ENCODE assay signal across 8 cellular contexts in genomic region chr6:44246663-44247337, GRCh38. TPM values are rescaled to one million over a fixed set of nuclear protein-coding genes. Genes with fewer than 3 reads are reported as not detected.
DNase-seq lines count a peak whose midpoint lies in the region; ATAC-seq and TF ChIP-seq lines count a peak whose summit lies in the region.

HSP90AB1 (plus strand) TSS chr6:44247101; CDS start chr6:44248630, 1,529 bp downstream.

- peak; percentile 69 for ATAC-seq in HG03175 (IDR thresholded peaks at IDR 0.05; ENCODE audit: unreplicated experiment)

- no peak for TF ChIP-seq CTCF in AG09309 (IDR thresholded peaks at IDR 0.05; ENCODE audit: control insufficient read depth, insufficient read depth, low read depth, low read length, missing control alignments)
- TF ChIP-seq CTCF in WI38 (IDR thresholded peaks at IDR 0.05; ENCODE audit: low read depth, low read length) = no peak
- no peak for TF ChIP-seq CTCF in cardiac fibroblast (IDR thresholded peaks at IDR 0.05; ENCODE audit: low read depth, low read length)
- TF ChIP-seq CTCF in spleen (IDR thresholded peaks at IDR 0.05 in 8 of 11, conservative IDR thresholded peaks at IDR 0.05 in 3 of 11) = peak in 1 of 11 experiments; percentile 21

- H3K9me3 ChIP-seq in spleen = no peaks in the 10 kb centered on the region

- intact Hi-C loops in spleen (cut with DNase I; ENCODE audit: low total_unique reads) = no loop called here

- peaks cover 5 to 38% (median 34%) of the 10 kb centered on the region in 6 donors for H3K36me3 ChIP-seq in spleen

- TF ChIP-seq POLR2A in GM18951 (IDR thresholded peaks at IDR 0.05; ENCODE audit: extremely low read depth, insufficient read depth, insufficient read length) = peak; percentile 100
- peak; percentile 95 to 99 (median 97) for TF ChIP-seq POLR2A in spleen (IDR thresholded peaks at IDR 0.05)

- in situ Hi-C loops in GM18951 (cut with MboI; ENCODE audit: low sequenced_read_pairs, unreplicated experiment) = no loop called here

- H3K4me3 ChIP-seq in AG09309 (ENCODE audit: control insufficient read depth, low read depth, low read length) = peak within 1 kb of the TSS; percentile 69
- peak within 1 kb of the TSS; percentile 100 for H3K4me3 ChIP-seq in WI38 (ENCODE audit: low read depth, low read length)
- peak within 1 kb of the TSS; percentile 82 to 90 for H3K4me3 ChIP-seq in cardiac fibroblast (replicated peaks in 1 of 2; ENCODE audit: low read depth in 2 of 2, low read length in 2 of 2)
- H3K4me3 ChIP-seq in spleen = peak within 1 kb of the TSS; percentile 59 to 99 (median 93)

- H3K27me3 ChIP-seq in spleen (replicated peaks in 1 of 7) = no peaks in the 10 kb centered on the region

- peak within 1 kb of the TSS; percentile 94 to 99 (median 98) for H3K27ac ChIP-seq in spleen

- DNase-seq in AG09309 (ENCODE audit: low read depth) = peak; percentile 98
- peak; percentile 88 for DNase-seq in NCI-H2227 treated with DMSO at 0.1 percent for 48 hours (lab: John Stamatoyannopoulos, UW)
- peak; percentile 99 for DNase-seq in cardiac fibroblast (ENCODE audit: low read depth in 2 of 2)
- DNase-seq in inferior parietal cortex (ENCODE audit: extremely low spot score) = peak; percentile 98
- DNase-seq in spleen = peak; percentile 97

- peaks cover 21 to 55% (median 40%) of the 10 kb centered on the region in 6 donors for H3K4me1 ChIP-seq in spleen

- WGBS in spleen, 5 donors = 0 to 1% (median 0%) methylated on average over 30 to 34 of the region's 34 CpGs

RNA-seq across cellular contexts. Expression of gene HSP90AB1, which starts in this region (rescaled TPM):
- total RNA-seq in spleen = 100 to 1,000 TPM; 372 to 546 (median 415) TPM
- 100 to 1,000 TPM; 196 to 330 (median 302) TPM for polyA plus RNA-seq in spleen

Comparison
In these comparisons a context has a peak if more than half of its experiments do, and no peak if none do; other contexts are left out.
1. Peak in every context shown above with its lines: DNase-seq, ATAC-seq, H3K4me3 ChIP-seq and H3K27ac ChIP-seq.